Comparison of ENCODE assay signal across 8 cellular contexts in genomic region chr2:237085261-237086221, GRCh38. TPM values are rescaled to one million over a fixed set of nuclear protein-coding genes. Genes with fewer than 3 reads are reported as not detected.
DNase-seq lines count a peak whose midpoint lies in the region; ATAC-seq and TF ChIP-seq lines count a peak whose summit lies in the region.

Gene COPS8, plus strand, starts transcription at chr2:237085889. Its CDS starts 76 bp downstream, at chr2:237085965.

- WGBS in lung, 2 donors, result 0% methylated on average over 83 to 85 of the region's 85 CpGs

- H3K9me3 ChIP-seq in lung (ENCODE audit: control insufficient read depth in 2 of 2, insufficient read depth in 1 of 2, low read length in 1 of 2), result peaks cover 0 to 2% of the 10 kb centered on the region in 2 donors

- no peaks in the 10 kb centered on the region for H3K4me1 ChIP-seq in lung (ENCODE audit: control insufficient read depth in 2 of 2, insufficient read depth in 2 of 2, low read length in 2 of 2)

- ATAC-seq in GM19468 (IDR thresholded peaks at IDR 0.05; ENCODE audit: extremely low read depth, unreplicated experiment), result peak; percentile 97
- ATAC-seq in lung (ENCODE audit: insufficient read depth, low FRiP score), result peak; percentile 99

- H3K27ac ChIP-seq in lung (ENCODE audit: low read depth in 1 of 2, low read length in 1 of 2), result peak within 1 kb of the TSS; percentile 87 to 90

- H3K4me3 ChIP-seq in lung, result peak within 1 kb of the TSS; percentile 92

- no peaks in the 10 kb centered on the region for H3K27me3 ChIP-seq in lung (ENCODE audit: control insufficient read depth, insufficient read depth)

- peaks cover 2 to 5% of the 10 kb centered on the region in 2 donors for H3K36me3 ChIP-seq in lung (ENCODE audit: control insufficient read depth in 2 of 2, insufficient read depth in 2 of 2, low read length in 2 of 2)

- no peak for TF ChIP-seq CTCF in lung (IDR thresholded peaks at IDR 0.05; ENCODE audit: control extremely low read depth, extremely low read depth)

- peak; percentile 69 for DNase-seq in CMK (ENCODE audit: low read depth)
- DNase-seq in HS-5 (ENCODE audit: low read depth), result peak; percentile 75
- peak; percentile 88 for DNase-seq in NK-92 treated with Interleukin-12 subunit alpha and Interleukin-12 subunit beta, amount 100 ng/mL, for 24 hours (lab: John Stamatoyannopoulos, UW)
- DNase-seq in activated CD8-positive, alpha-beta memory T cell treated with anti-CD3 and anti-CD28 coated beads for 24 hours, result peak; percentile 96
- DNase-seq in effector CD4-positive, alpha-beta T cell, result peak; percentile 86
- DNase-seq in lung (ENCODE audit: low spot score), result peak; percentile 96
- peak; percentile 72 to 83 (median 80) for DNase-seq in stimulated activated CD4-positive, alpha-beta T cell treated with anti-CD3 and anti-CD28 coated beads, TNF-alpha, amount 100 ng/mL, for 4 hours (ENCODE audit: low read depth in 3 of 3)

RNA-seq across cellular contexts. Expression of gene COPS8, which starts in this region (rescaled TPM):
- 10 to 100 TPM; 39.3 to 70.5 TPM for total RNA-seq in lung
- polyA plus RNA-seq in lung, result 10 to 100 TPM; 24.7 to 33.0 TPM

Comparison
In these comparisons a context has a peak if more than half of its experiments do, and no peak if none do; other contexts are left out.
1. Peak in every context shown above with its lines: DNase-seq, ATAC-seq, H3K4me3 ChIP-seq and H3K27ac ChIP-seq.